In the genomic region with DNA sequence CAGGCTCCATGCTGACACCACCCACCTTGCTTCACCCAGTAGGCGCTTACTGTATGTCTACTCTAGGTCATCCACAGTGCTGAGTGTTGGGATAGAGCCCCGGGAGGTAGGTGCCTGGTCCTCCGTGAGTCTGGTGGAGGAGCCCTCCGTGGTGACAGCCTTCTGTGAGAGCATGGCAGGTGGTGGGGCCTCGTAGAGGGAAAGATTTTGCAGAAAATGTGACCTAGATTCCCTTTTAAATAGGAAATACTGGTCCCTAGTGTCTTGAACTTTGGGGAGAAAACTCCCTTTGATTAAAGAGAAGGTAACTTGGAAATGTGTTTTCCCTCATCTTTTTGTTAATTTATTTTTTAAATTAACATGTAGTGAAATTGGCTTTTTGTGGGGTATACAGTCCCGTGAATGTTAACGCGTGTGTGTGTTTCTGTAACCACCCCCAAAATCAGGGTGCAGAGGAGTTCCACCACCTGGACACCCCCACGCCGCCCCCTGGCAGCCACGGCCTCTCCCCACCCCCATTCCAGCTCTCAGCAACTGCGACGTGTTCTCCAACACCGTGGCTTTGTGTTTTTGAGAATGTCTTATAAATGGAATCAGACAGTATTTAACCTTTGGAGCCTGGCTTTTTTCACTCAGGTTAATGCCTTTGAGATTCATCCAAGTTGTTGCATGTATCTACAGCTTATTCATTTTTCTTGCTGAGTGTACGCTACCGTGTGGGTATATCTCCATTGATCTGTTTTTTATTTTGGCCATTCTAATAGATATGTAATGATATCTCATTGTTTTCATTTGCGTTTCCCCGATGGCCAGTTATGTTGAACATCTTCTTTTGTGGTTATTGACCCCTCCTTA, we compare ENCODE assay signal across 1 cellular context.
TF ChIP-seq lines count a peak whose summit lies in the region.

No MANE protein-coding gene starts in this region.

TF ChIP-seq in HepG2, 621 proteins besides CTCF, POLR2A, EP300 and RAD21:
- TF ChIP-seq HNRNPL (IDR thresholded peaks at IDR 0.05; ENCODE audit: low read depth, low read length) (no peak), IKZF4 (CRISPR knock-in tag; IDR thresholded peaks at IDR 0.05; ENCODE audit: borderline replicate concordance, low read depth, not compliant biosample characterization) (no peak), FOXO1 (CRISPR knock-in tag; IDR thresholded peaks at IDR 0.05) (no peak), ZNF761 (CRISPR knock-in tag; conservative IDR thresholded peaks at IDR 0.05) (no peak), ZNF530 (CRISPR knock-in tag; IDR thresholded peaks at IDR 0.05; ENCODE audit: low read depth) (no peak), MTF2 (CRISPR knock-in tag; IDR thresholded peaks at IDR 0.05; ENCODE audit: borderline replicate concordance) (no peak)
- TF ChIP-seq, protein P1, sequence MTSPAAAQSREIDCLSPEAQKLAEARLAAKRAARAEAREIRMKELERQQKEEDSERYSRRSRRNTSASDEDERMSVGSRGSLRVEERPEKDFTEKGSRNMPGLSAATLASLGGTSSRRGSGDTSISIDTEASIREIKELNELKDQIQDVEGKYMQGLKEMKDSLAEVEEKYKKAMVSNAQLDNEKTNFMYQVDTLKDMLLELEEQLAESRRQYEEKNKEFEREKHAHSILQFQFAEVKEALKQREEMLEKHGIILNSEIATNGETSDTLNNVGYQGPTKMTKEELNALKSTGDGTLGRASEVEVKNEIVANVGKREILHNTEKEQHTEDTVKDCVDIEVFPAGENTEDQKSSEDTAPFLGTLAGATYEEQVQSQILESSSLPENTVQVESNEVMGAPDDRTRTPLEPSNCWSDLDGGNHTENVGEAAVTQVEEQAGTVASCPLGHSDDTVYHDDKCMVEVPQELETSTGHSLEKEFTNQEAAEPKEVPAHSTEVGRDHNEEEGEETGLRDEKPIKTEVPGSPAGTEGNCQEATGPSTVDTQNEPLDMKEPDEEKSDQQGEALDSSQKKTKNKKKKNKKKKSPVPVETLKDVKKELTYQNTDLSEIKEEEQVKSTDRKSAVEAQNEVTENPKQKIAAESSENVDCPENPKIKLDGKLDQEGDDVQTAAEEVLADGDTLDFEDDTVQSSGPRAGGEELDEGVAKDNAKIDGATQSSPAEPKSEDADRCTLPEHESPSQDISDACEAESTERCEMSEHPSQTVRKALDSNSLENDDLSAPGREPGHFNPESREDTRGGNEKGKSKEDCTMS (CRISPR knock-in tag; conservative IDR thresholded peaks at IDR 0.05) = no peak
